In genomic region chr2:100417745-100418090, GRCh38 we compare ENCODE assay signal across 8 cellular contexts. TPM values are rescaled to one million over a fixed set of nuclear protein-coding genes. Genes with fewer than 3 reads are reported as not detected.
DNase-seq lines count a peak whose midpoint lies in the region; ATAC-seq and TF ChIP-seq lines count a peak whose summit lies in the region.

No MANE protein-coding gene starts in this region.

- H3K9me3 ChIP-seq in CD4-positive, CD25-positive, alpha-beta regulatory T cell (ENCODE audit: control insufficient read depth in 2 of 2, low read length in 2 of 2) = no peaks in the 10 kb centered on the region
- H3K9me3 ChIP-seq in NT2/D1 (ENCODE audit: insufficient read depth, low read length) = no peaks in the 10 kb centered on the region
- no peaks in the 10 kb centered on the region for H3K9me3 ChIP-seq in endocrine pancreas (ENCODE audit: control insufficient read depth, low read length)
- H3K9me3 ChIP-seq in neural progenitor cell (ENCODE audit: low read depth) = no peaks in the 10 kb centered on the region

- peak overlapping the region in 2 of 4 donors; percentile 81 to 82 for H3K4me3 Mint-ChIP-seq in CD4-positive, CD25-positive, alpha-beta regulatory T cell
- H3K4me3 Mint-ChIP-seq in neural progenitor cell = peak overlapping the region; percentile 93

- peak overlapping the region; percentile 86 for H2AFZ ChIP-seq in neural progenitor cell (replicated peaks)

- no peaks in the 10 kb centered on the region for H3K36me3 ChIP-seq in CD4-positive, CD25-positive, alpha-beta regulatory T cell (ENCODE audit: control insufficient read depth, insufficient read depth, low read length)
- H3K36me3 ChIP-seq in NT2/D1 (ENCODE audit: insufficient read depth, insufficient read length, low read length) (peaks cover 11% of the 10 kb centered on the region), endocrine pancreas (ENCODE audit: control insufficient read depth, insufficient read depth, low read length) (no peaks in the 10 kb centered on the region), neural progenitor cell (no peaks in the 10 kb centered on the region)

- H3K4me1 Mint-ChIP-seq in CD4-positive, CD25-positive, alpha-beta regulatory T cell = peaks cover 0 to 14% (median 4%) of the 10 kb centered on the region in 4 donors
- H3K4me1 Mint-ChIP-seq in neural progenitor cell = peaks cover 47% of the 10 kb centered on the region

- peaks cover 28% of the 10 kb centered on the region for H4K20me1 ChIP-seq in neural progenitor cell (ENCODE audit: low read depth)

- ATAC-seq in CD4-positive, CD25-positive, alpha-beta regulatory T cell (ENCODE audit: low read depth in 2 of 2) = no peak
- no peak for ATAC-seq in HG02798 (IDR thresholded peaks at IDR 0.05; ENCODE audit: poor library complexity, unreplicated experiment)
- ATAC-seq in GM21390 (IDR thresholded peaks at IDR 0.05; ENCODE audit: unreplicated experiment) = no peak

- no peak for TF ChIP-seq CTCF in neural progenitor cell (IDR thresholded peaks at IDR 0.05)

- H3F3A ChIP-seq in neural progenitor cell (ENCODE audit: low read depth) = peaks cover 22% of the 10 kb centered on the region

- peaks cover 38% of the 10 kb centered on the region for H3K27me3 Mint-ChIP-seq in CD4-positive, CD25-positive, alpha-beta regulatory T cell
- no peaks in the 10 kb centered on the region for H3K27me3 Mint-ChIP-seq in neural progenitor cell (ENCODE audit: insufficient read depth, low read depth)

- peak overlapping the region; percentile 41 for H3K4me3 ChIP-seq in CD4-positive, CD25-positive, alpha-beta regulatory T cell (ENCODE audit: low read depth, low read length)
- H3K4me3 ChIP-seq in NT2/D1 (ENCODE audit: insufficient read length, low read depth) (peak overlapping the region; percentile 89), endocrine pancreas (ENCODE audit: control insufficient read depth, insufficient read depth, low read length) (no peak overlapping the region), neural progenitor cell (peak overlapping the region; percentile 88)

- peaks cover 9% of the 10 kb centered on the region for H3K4me1 ChIP-seq in CD4-positive, CD25-positive, alpha-beta regulatory T cell (ENCODE audit: control insufficient read depth, insufficient read depth, low read length, poor library complexity, severe bottlenecking)
- peaks cover 5% of the 10 kb centered on the region for H3K4me1 ChIP-seq in NT2/D1 (ENCODE audit: insufficient read depth, insufficient read length)
- H3K4me1 ChIP-seq in endocrine pancreas (ENCODE audit: control insufficient read depth, insufficient read depth, low read length) = peaks cover 10% of the 10 kb centered on the region
- H3K4me1 ChIP-seq in neural progenitor cell = peaks cover 41% of the 10 kb centered on the region

- H3K36me3 Mint-ChIP-seq in CD4-positive, CD25-positive, alpha-beta regulatory T cell = no peaks in the 10 kb centered on the region
- no peaks in the 10 kb centered on the region for H3K36me3 Mint-ChIP-seq in neural progenitor cell

- H3K79me2 ChIP-seq in neural progenitor cell (ENCODE audit: low read depth) = peaks cover 28% of the 10 kb centered on the region

- H3K27ac ChIP-seq in CD4-positive, CD25-positive, alpha-beta regulatory T cell (ENCODE audit: insufficient read depth, low read length, poor library complexity, severe bottlenecking) = no peak overlapping the region
- H3K27ac ChIP-seq in neural progenitor cell = peak overlapping the region; percentile 26

- no peak overlapping the region for H3K27ac Mint-ChIP-seq in CD4-positive, CD25-positive, alpha-beta regulatory T cell
- peak overlapping the region; percentile 94 for H3K27ac Mint-ChIP-seq in neural progenitor cell

- H3K9me3 Mint-ChIP-seq in CD4-positive, CD25-positive, alpha-beta regulatory T cell = no peaks in the 10 kb centered on the region
- H3K9me3 Mint-ChIP-seq in neural progenitor cell = no peaks in the 10 kb centered on the region

- peaks cover 12% of the 10 kb centered on the region for H3K27me3 ChIP-seq in CD4-positive, CD25-positive, alpha-beta regulatory T cell (ENCODE audit: control insufficient read depth, insufficient read depth, low read length)
- H3K27me3 ChIP-seq in NT2/D1 (ENCODE audit: insufficient read depth, insufficient read length) (no peaks in the 10 kb centered on the region), endocrine pancreas (ENCODE audit: control insufficient read depth, insufficient read depth, low read length) (no peaks in the 10 kb centered on the region), neural progenitor cell (no peaks in the 10 kb centered on the region)

- peak overlapping the region; percentile 80 for H3K4me2 ChIP-seq in neural progenitor cell

- DNase-seq in CD4-positive, CD25-positive, alpha-beta regulatory T cell = no peak
- DNase-seq in NT2/D1 (ENCODE audit: low read depth, low spot score) = peak; percentile 32
- DNase-seq in neural progenitor cell (ENCODE audit: low spot score) = no peak
- no peak for DNase-seq in SHP77 (lab: John Stamatoyannopoulos, UW)
- DNase-seq in A172 (ENCODE audit: low spot score) = no peak

- H3K9ac ChIP-seq in NT2/D1 (ENCODE audit: insufficient read length, low read depth) (peak overlapping the region; percentile 90), endocrine pancreas (ENCODE audit: control insufficient read depth, insufficient read depth, low read length) (peak overlapping the region; percentile 55), neural progenitor cell (no peak overlapping the region)

RNA-seq across cellular contexts. Expression of gene CHST10, which starts 0.2 kb away (rescaled TPM):
- 0.81 TPM for total RNA-seq in CD4-positive, CD25-positive, alpha-beta regulatory T cell
- polyA plus RNA-seq in CD4-positive, CD25-positive, alpha-beta regulatory T cell = under 1 TPM in 2 of 4 donors, not detected in 2; 0.20 to 0.75 TPM
- total RNA-seq in neural progenitor cell (ENCODE audit: low replicate concordance) = 27.3 and 28.1 TPM in 2 replicates
- total RNA-seq in A172 (2014; rRNA removed; shearing (Covaris generic)) = 24.2 and 42.6 TPM in 2 replicates

RNA-seq across cellular contexts. Expression of gene NMS, which starts 52.6 kb away (rescaled TPM):
- total RNA-seq in CD4-positive, CD25-positive, alpha-beta regulatory T cell = not detected
- not detected for polyA plus RNA-seq in CD4-positive, CD25-positive, alpha-beta regulatory T cell
- not detected in 2 replicates for total RNA-seq in neural progenitor cell (ENCODE audit: low replicate concordance)
- total RNA-seq in A172 (2014; rRNA removed; shearing (Covaris generic)) = not detected in 2 replicates

Comparison
In these comparisons a context has a peak if more than half of its experiments do, and no peak if none do; other contexts are left out.
1. RNA of gene CHST10, which starts 0.2 kb away (total RNA-seq): 24.2 to 42.6 TPM in A172 and 27.3 to 28.1 TPM in neural progenitor cell; 0.81 TPM in CD4-positive, CD25-positive, alpha-beta regulatory T cell (single experiment); every median in the first group is over 10 times any median in the second.